17 cellular contexts compared by ENCODE assay signal in the genomic region with DNA sequence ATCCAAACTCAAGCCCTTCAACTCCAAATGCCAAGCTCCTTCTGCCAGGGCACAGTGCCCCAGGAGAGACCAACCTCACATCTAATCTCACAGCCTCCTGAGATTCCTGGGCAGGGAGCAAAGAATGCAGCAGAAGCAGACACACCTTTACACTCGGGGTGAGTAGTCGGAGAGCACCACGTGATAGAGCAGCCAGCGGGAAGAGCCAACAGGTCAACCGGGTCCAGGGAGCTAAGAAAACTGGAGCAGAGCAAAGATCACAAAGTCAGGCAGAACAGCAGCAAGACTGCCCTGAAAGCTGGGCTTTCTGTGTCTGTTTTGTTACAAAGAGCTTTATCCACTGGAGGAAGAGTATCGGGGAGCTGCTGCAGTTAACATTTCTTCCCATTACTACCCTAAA. TPM values are rescaled to one million over a fixed set of nuclear protein-coding genes. Genes with fewer than 3 reads are reported as not detected.
DNase-seq lines count a peak whose midpoint lies in the region; ATAC-seq and TF ChIP-seq lines count a peak whose summit lies in the region.
"Had no signal": no experiment of that assay in that cellular context is flagged by ENCODE, and none has a peak within 500 bp of the region (broad histone marks: within the 10 kb centered on the region; RNA-seq: fewer than 3 reads in every experiment).

No MANE protein-coding gene starts in this region.

- no peaks in the 10 kb centered on the region for H3K79me2 ChIP-seq in hepatocyte

- no peaks in the 10 kb centered on the region for H4K20me1 ChIP-seq in hepatocyte (ENCODE audit: insufficient read depth, poor library complexity, severe bottlenecking)

- H3K27me3 Mint-ChIP-seq in natural killer cell (ENCODE audit: low read depth in 2 of 2): no peaks in the 10 kb centered on the region

- H3K27me3 ChIP-seq in hepatocyte: no peaks in the 10 kb centered on the region
- H3K27me3 ChIP-seq: SJCRH30 had no signal

- no peak overlapping the region for H2AFZ ChIP-seq in hepatocyte

- H3K36me3 ChIP-seq in hepatocyte (replicated peaks; ENCODE audit: insufficient read depth, low read depth) (no peaks in the 10 kb centered on the region), mucosa of descending colon (ENCODE audit: low read depth) (no peaks in the 10 kb centered on the region)
- H3K36me3 ChIP-seq: SJCRH30 had no signal

- H3K4me3 ChIP-seq in hepatocyte: no peak overlapping the region
- no peak overlapping the region for H3K4me3 ChIP-seq in mucosa of descending colon
- no peak overlapping the region for H3K4me3 ChIP-seq in coronary artery
- H3K4me3 ChIP-seq: SJCRH30 had no signal

- no peak overlapping the region for H3K4me3 Mint-ChIP-seq in natural killer cell
- H3K4me3 Mint-ChIP-seq: CD8-positive, alpha-beta memory T cell had no signal

- TF ChIP-seq CTCF in hepatocyte (IDR thresholded peaks at IDR 0.05; ENCODE audit: poor library complexity): no peak
- no peak for TF ChIP-seq CTCF in mucosa of descending colon (IDR thresholded peaks at IDR 0.05)
- no peak for TF ChIP-seq CTCF in natural killer cell (IDR thresholded peaks at IDR 0.05)
- TF ChIP-seq CTCF in coronary artery (IDR thresholded peaks at IDR 0.05): no peak
- TF ChIP-seq CTCF in omental fat pad (IDR thresholded peaks at IDR 0.05): no peak

- DNase-seq in Right ventricle myocardium inferior (ENCODE audit: missing footprints): no peak
- no peak for DNase-seq in cardiac septum (ENCODE audit: low spot score)
- peak; percentile 56 for DNase-seq in hepatocyte (ENCODE audit: low spot score)
- DNase-seq in mucosa of descending colon: peak in 2 of 3 donors; percentile 27 to 40
- DNase-seq in natural killer cell: no peak
- no peak for DNase-seq in T-helper 2 cell
- no peak for DNase-seq in coronary artery (ENCODE audit: low spot score)
- no peak for DNase-seq in omental fat pad (ENCODE audit: low spot score)
- DNase-seq: CD8-positive, alpha-beta memory T cell; DMS 273 treated with DMSO at 0.1 percent for 48 hours; Kasumi-1; NCI-H1417; NCI-H1930; NCI-H2171 treated with DMSO at 0.1 percent for 48 hours; NCI-H510A; SJCRH30 had no signal

- H3K27ac ChIP-seq in hepatocyte: no peak overlapping the region
- H3K27ac ChIP-seq in coronary artery: peak overlapping the region in 1 of 2 donors; percentile 11
- H3K27ac ChIP-seq: 22Rv1, SJCRH30 had no signal

- intact Hi-C loops in Right ventricle myocardium inferior (cut with DNase I) (loop anchor here (5.0 to 10.0 kb wide), 3 partner anchors 81 to 346 kb away; a partner anchor contains a TSS), cardiac septum (cut with DNase I) (loop anchor here (10.0 kb wide), 2 partner anchors 146 to 536 kb away; a partner anchor contains a TSS), mucosa of descending colon (cut with DNase I, micrococcal nuclease) (no loop called here), natural killer cell (cut with micrococcal nuclease) (loop anchor here (10.0 kb wide), 1 partner anchor 116 kb away; no protein-coding TSS in a partner anchor)

- no peaks in the 10 kb centered on the region for H3K9me3 Mint-ChIP-seq in natural killer cell
- H3K9me3 Mint-ChIP-seq: CD8-positive, alpha-beta memory T cell had no signal

- H3K9me3 ChIP-seq in hepatocyte (ENCODE audit: low read depth) (no peaks in the 10 kb centered on the region), mucosa of descending colon (no peaks in the 10 kb centered on the region)
- H3K9me3 ChIP-seq: SJCRH30 had no signal

- ATAC-seq in Right ventricle myocardium inferior (peak; percentile 41), mucosa of descending colon (peak; percentile 75), natural killer cell (no peak), omental fat pad (ENCODE audit: low FRiP score) (no peak)

- H3K9me2 ChIP-seq in hepatocyte (replicated peaks; ENCODE audit: insufficient read depth): no peaks in the 10 kb centered on the region

- H3K4me2 ChIP-seq in hepatocyte: no peak overlapping the region

- peak overlapping the region in 1 of 2 donors; percentile 32 for H3K27ac Mint-ChIP-seq in natural killer cell

- H3K36me3 Mint-ChIP-seq in natural killer cell: no peaks in the 10 kb centered on the region
- H3K36me3 Mint-ChIP-seq: CD8-positive, alpha-beta memory T cell had no signal

- 72% methylated on average over 6 of the region's 6 CpGs for WGBS in hepatocyte (ENCODE audit: low lambda C conversion rate, missing lambda C conversion rate)

- H3K4me1 ChIP-seq in hepatocyte (ENCODE audit: insufficient read depth): no peaks in the 10 kb centered on the region
- peaks cover 3% of the 10 kb centered on the region for H3K4me1 ChIP-seq in mucosa of descending colon (ENCODE audit: low read depth)
- H3K4me1 ChIP-seq: SJCRH30 had no signal

- H3K4me1 Mint-ChIP-seq in natural killer cell: peaks cover 13 to 16% of the 10 kb centered on the region in 2 donors

RNA-seq across cellular contexts. Expression of a gene that starts 4.2 kb away (rescaled TPM):
- total RNA-seq in Right ventricle myocardium inferior (51.8 TPM), cardiac septum (75.1 TPM), hepatocyte (19.1 and 22.5 TPM in 2 replicates), mucosa of descending colon (1 to 10 TPM in 2 of 3 donors, under 1 TPM in 1; 0.29 to 5.1 (median 1.9) TPM), natural killer cell (1 to 10 TPM; 2.0 to 4.3 (median 2.5) TPM), omental fat pad (10 to 100 TPM in 1 of 4 donors, 1 to 10 TPM in 3; 5.3 to 11.0 (median 6.6) TPM)
- polyA plus RNA-seq in hepatocyte: 10.4 and 11.7 TPM in 2 replicates
- total RNA-seq: SJCRH30 had no signal

Comparison
In these comparisons a context has a peak if more than half of its experiments do, and no peak if none do; other contexts are left out.
1. ATAC-seq: peak in Right ventricle myocardium inferior (single experiment) and mucosa of descending colon (single experiment); none in natural killer cell (0 of 3) and omental fat pad (single experiment).
2. DNase-seq: peak in hepatocyte (single experiment) and mucosa of descending colon (2 of 3); none in Right ventricle myocardium inferior (single experiment), cardiac septum (single experiment), natural killer cell (single experiment), T-helper 2 cell (0 of 5), coronary artery (single experiment) and omental fat pad (single experiment).
3. intact Hi-C loops: an anchor here in Right ventricle myocardium inferior (5.0 to 10.0 kb wide), cardiac septum (10.0 kb wide) and natural killer cell (10.0 kb wide); none called in mucosa of descending colon.